ENCODE assay signal across 8 cellular contexts in genomic region chr12:42144424-42145196, GRCh38. TPM values are rescaled to one million over a fixed set of nuclear protein-coding genes. Genes with fewer than 3 reads are reported as not detected.
DNase-seq lines count a peak whose midpoint lies in the region; ATAC-seq and TF ChIP-seq lines count a peak whose summit lies in the region.

TSS of gene GXYLT1 (minus strand) at chr12:42144874. CDS start at chr12:42144646, 228 bp downstream.

- no peaks in the 10 kb centered on the region for H3K9me3 ChIP-seq in left lung

- H3K36me3 ChIP-seq in BJ (ENCODE audit: control insufficient read depth, insufficient read depth, low read length) (no peaks in the 10 kb centered on the region), left lung (no peaks in the 10 kb centered on the region)

- ATAC-seq in HG03457 (IDR thresholded peaks at IDR 0.05; ENCODE audit: unreplicated experiment) (peak; percentile 90), left lung (peak; percentile 96)

- peak within 1 kb of the TSS; percentile 59 for H3K4me3 ChIP-seq in BJ (ENCODE audit: low read depth, low read length)
- peak within 1 kb of the TSS; percentile 59 to 61 for H3K4me3 ChIP-seq in left lung

- POLR2A ChIA-PET in BJ (lab: Charles Lee) = interaction anchor here (0.6 kb wide), 2 partner anchors 204 to 430 kb away, joined by 5 to 7 read pairs; no protein-coding TSS in a partner anchor

- H3K4me1 ChIP-seq in left lung = peaks cover 10 to 36% of the 10 kb centered on the region in 2 donors

- DNase-seq in BJ (ENCODE audit: low read depth) = peak; percentile 57
- DNase-seq in GM19240 (ENCODE audit: insufficient read length, low spot score) = peak; percentile 70
- peak; percentile 34 for DNase-seq in NCI-H524 treated with DMSO at 0.1 percent for 48 hours (lab: John Stamatoyannopoulos, UW)
- peak; percentile 71 for DNase-seq in activated CD4-positive, alpha-beta T cell treated with anti-CD3 and anti-CD28 coated beads, Interleukin-2, amount 50 U/mL, for 1 hour
- peak; percentile 83 for DNase-seq in dedifferentiated amniotic fluid mesenchymal stem cell (ENCODE audit: extremely low spot score)
- peak; percentile 96 to 99 for DNase-seq in left lung
- DNase-seq in stimulated activated CD4-positive, alpha-beta T cell treated with anti-CD3 and anti-CD28 coated beads, Interleukin-2, amount 100 ng/mL, for 4 hours (ENCODE audit: low read depth) = peak; percentile 56

- CTCF ChIA-PET in BJ (lab: Yijun Ruan, JAX) = interaction anchor here (1.0 kb wide), 1 partner anchor 11 kb away, joined by 4 read pairs; no protein-coding TSS in a partner anchor

- no peaks in the 10 kb centered on the region for H3K27me3 ChIP-seq in BJ (ENCODE audit: control insufficient read depth, insufficient read depth, low read length)
- H3K27me3 ChIP-seq in left lung = no peaks in the 10 kb centered on the region

- TF ChIP-seq CTCF in BJ (IDR thresholded peaks at IDR 0.05; ENCODE audit: insufficient read depth, low read depth, low read length) (no peak), left lung (IDR thresholded peaks at IDR 0.05) (no peak)

- intact Hi-C loops in left lung (cut with DNase I) = no loop called here

- H3K27ac ChIP-seq in left lung = peak within 1 kb of the TSS; percentile 88 to 90

RNA-seq across cellular contexts. Expression of gene GXYLT1, which starts in this region (rescaled TPM):
- 3.8 and 8.5 TPM in 2 replicates for polyA plus RNA-seq in BJ (2011; rRNA removed)
- polyA minus RNA-seq in BJ (2011; rRNA and poly(A)+ RNA removed) = 2.2 and 2.6 TPM in 2 replicates
- 10 to 100 TPM; 14.5 to 15.0 TPM for total RNA-seq in left lung

Comparison
In these comparisons a context has a peak if more than half of its experiments do, and no peak if none do; other contexts are left out.
1. Peak in every context shown above with its lines: DNase-seq, ATAC-seq, H3K4me3 ChIP-seq and H3K27ac ChIP-seq.
2. DNase-seq: peak in every context shown above with its lines; median percentile 98 in left lung; 83 in dedifferentiated amniotic fluid mesenchymal stem cell; 71 in activated CD4-positive, alpha-beta T cell treated with anti-CD3 and anti-CD28 coated beads, Interleukin-2, amount 50 U/mL, for 1 hour; 70 in GM19240; 57 in BJ; 56 in stimulated activated CD4-positive, alpha-beta T cell treated with anti-CD3 and anti-CD28 coated beads, Interleukin-2, amount 100 ng/mL, for 4 hours; 34 in NCI-H524 treated with DMSO at 0.1 percent for 48 hours.